ENCODE assay signal across 8 cellular contexts in the genomic region with DNA sequence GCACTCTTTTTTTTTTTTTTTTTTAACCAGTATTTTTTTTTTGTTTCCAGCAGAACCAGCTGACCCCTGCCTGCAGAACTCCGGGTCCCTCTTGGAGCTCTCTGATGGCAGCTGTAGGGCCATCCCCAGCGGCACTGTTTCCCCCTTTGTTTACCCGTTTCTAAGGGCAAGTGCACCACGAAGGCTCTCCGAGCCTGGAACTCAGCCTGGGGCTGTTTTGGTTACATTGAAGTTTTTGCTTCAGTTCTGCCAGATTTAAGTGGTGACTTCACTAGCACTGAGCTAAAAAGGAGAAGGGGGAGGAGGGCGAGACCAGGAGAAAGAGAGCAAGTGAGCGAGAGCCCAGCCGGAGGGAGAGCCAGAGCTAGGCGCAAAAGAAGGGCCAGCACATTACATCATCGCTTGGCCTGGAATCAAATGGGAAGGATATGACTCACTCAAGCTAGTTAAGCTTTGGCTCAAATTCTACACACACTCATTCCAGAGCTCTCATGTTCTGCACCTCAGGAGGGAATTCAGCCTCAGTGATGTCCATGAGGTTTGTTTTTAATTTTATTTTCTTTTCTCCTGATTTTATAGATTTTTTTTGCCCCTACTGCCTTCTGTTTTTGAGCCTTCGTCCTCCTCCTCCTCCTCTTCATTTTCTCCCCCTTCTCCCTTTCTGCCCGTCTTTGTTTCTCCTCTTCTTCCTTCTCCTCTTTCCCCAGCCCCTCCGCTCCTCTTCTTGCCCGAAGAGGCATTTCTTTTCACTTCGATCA.
DNase-seq lines count a peak whose midpoint lies in the region; ATAC-seq, FAIRE-seq and TF ChIP-seq lines count a peak whose summit lies in the region.

No MANE protein-coding gene starts in this region.

- peak overlapping the region in 1 of 2 donors; percentile 72 for H3K27ac ChIP-seq in small intestine (ENCODE audit: low read depth in 1 of 2, low read length in 1 of 2)

- peak; percentile 47 for ATAC-seq in GM18498 (IDR thresholded peaks at IDR 0.05; ENCODE audit: unreplicated experiment)
- no peak for ATAC-seq in HG02840 (IDR thresholded peaks at IDR 0.05; ENCODE audit: low FRiP score, unreplicated experiment)

- no peaks in the 10 kb centered on the region for H3K27me3 ChIP-seq in small intestine (ENCODE audit: control insufficient read depth in 2 of 2, insufficient read depth in 2 of 2, low read length in 2 of 2)

- H3K9me3 ChIP-seq in small intestine (ENCODE audit: control insufficient read depth, low read depth): no peaks in the 10 kb centered on the region

- DNase-seq in A172 (ENCODE audit: low spot score) (peak; percentile 99), HT1080 (ENCODE audit: low read depth) (peak; percentile 97), dedifferentiated amniotic fluid mesenchymal stem cell (ENCODE audit: extremely low spot score) (peak; percentile 99), kidney glomerular epithelial cell (lab: John Stamatoyannopoulos, UW) (peak; percentile 98), small intestine (peak; percentile 78)

- no peak for FAIRE-seq in small intestine (lab: Jason Lieb, UNC)

- H3K4me3 ChIP-seq in small intestine (ENCODE audit: low read depth in 1 of 2, low read length in 2 of 2): no peak overlapping the region

- H3K36me3 ChIP-seq in small intestine (ENCODE audit: control insufficient read depth in 2 of 2, insufficient read depth in 2 of 2, low read length in 2 of 2): no peaks in the 10 kb centered on the region

- 5 to 9% (median 7%) methylated on average over 15 of the region's 15 CpGs for WGBS in small intestine, 3 donors

- H3K4me1 ChIP-seq in small intestine (ENCODE audit: control insufficient read depth in 2 of 2, insufficient read depth in 1 of 2, low read depth in 1 of 2, low read length in 1 of 2): peaks cover 0 to 3% of the 10 kb centered on the region in 2 donors

TF ChIP-seq in PFSK-1, 5 proteins besides CTCF, POLR2A, EP300 and RAD21:
- TF ChIP-seq SIN3A (IDR thresholded peaks at IDR 0.05; ENCODE audit: borderline replicate concordance, insufficient read depth, low read length): 0 out of 2 replicates have a peak, but pooled peaks have one; percentile 15
- TF ChIP-seq, protein P1, sequence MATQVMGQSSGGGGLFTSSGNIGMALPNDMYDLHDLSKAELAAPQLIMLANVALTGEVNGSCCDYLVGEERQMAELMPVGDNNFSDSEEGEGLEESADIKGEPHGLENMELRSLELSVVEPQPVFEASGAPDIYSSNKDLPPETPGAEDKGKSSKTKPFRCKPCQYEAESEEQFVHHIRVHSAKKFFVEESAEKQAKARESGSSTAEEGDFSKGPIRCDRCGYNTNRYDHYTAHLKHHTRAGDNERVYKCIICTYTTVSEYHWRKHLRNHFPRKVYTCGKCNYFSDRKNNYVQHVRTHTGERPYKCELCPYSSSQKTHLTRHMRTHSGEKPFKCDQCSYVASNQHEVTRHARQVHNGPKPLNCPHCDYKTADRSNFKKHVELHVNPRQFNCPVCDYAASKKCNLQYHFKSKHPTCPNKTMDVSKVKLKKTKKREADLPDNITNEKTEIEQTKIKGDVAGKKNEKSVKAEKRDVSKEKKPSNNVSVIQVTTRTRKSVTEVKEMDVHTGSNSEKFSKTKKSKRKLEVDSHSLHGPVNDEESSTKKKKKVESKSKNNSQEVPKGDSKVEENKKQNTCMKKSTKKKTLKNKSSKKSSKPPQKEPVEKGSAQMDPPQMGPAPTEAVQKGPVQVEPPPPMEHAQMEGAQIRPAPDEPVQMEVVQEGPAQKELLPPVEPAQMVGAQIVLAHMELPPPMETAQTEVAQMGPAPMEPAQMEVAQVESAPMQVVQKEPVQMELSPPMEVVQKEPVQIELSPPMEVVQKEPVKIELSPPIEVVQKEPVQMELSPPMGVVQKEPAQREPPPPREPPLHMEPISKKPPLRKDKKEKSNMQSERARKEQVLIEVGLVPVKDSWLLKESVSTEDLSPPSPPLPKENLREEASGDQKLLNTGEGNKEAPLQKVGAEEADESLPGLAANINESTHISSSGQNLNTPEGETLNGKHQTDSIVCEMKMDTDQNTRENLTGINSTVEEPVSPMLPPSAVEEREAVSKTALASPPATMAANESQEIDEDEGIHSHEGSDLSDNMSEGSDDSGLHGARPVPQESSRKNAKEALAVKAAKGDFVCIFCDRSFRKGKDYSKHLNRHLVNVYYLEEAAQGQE (IDR thresholded peaks at IDR 0.05; ENCODE audit: insufficient read depth in 1 of 2, low read depth in 2 of 2, low read length in 2 of 2): peak; percentile 41 to 62; a peak in 2 of 4 replicates
- peak; percentile 85 for TF ChIP-seq POLR2AphosphoS5 (IDR thresholded peaks at IDR 0.05; ENCODE audit: low read depth, low read length)
- TF ChIP-seq FOXP2 (optimal IDR thresholded peaks at IDR 0.05; ENCODE audit: borderline replicate concordance, extremely low read depth, extremely low read length, insufficient read depth): peak; percentile 84
- peak; percentile 52; the same call in 1 of the 2 replicates for TF ChIP-seq TAF1 (IDR thresholded peaks at IDR 0.05; ENCODE audit: borderline replicate concordance, insufficient read depth, low read length)
